18 cellular contexts compared by ENCODE assay signal in the genomic region with DNA sequence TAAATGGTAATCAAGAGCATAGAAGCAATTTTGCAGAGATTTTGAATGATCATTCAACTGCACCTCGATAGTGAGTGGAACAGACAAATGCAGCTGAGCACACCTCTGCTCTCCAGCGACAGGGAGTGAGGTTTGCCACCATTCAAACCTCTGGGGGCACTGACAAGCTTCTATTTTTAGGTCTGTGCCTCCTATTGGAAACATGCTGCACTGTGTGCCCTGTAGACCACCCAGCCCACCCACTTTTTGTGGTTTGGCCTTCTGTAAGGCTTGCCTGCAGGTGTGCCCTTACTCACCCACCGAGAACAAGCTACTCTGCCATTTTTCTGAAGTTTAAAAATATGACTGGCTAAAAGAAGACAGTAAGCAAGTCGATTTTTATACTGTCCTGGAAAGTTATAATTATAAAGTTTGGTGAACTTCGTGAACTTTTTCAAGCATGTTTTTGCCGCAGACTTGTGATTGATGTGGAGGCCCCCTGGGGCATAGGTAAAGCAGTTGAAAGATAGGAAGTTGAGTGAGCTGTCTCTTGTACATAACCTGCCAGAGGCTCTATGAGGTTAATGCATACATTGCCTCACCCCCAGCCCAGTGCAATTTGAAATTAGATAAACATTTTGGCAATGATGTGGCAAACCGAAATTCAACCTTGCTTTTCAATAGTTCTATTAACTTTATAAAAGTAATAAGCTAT. TPM values are rescaled to one million over a fixed set of nuclear protein-coding genes. Genes with fewer than 3 reads are reported as not detected.
A peak's percentile ranks its signal among the peaks of the same experiment; 100 is the strongest.
DNase-seq lines count a peak whose midpoint lies in the region; ATAC-seq and TF ChIP-seq lines count a peak whose summit lies in the region.
"Had no signal": no experiment of that assay in that cellular context is flagged by ENCODE, and none has a peak within 500 bp of the region (broad histone marks: within the 10 kb centered on the region; RNA-seq: fewer than 3 reads in every experiment).

No MANE protein-coding gene starts in this region.

- in situ Hi-C loops in IMR-90 (cut with MboI; ENCODE audit: low sequenced_read_pairs): no loop called here

- H3K36me3 Mint-ChIP-seq in CD4-positive, alpha-beta T cell (ENCODE audit: low read depth): no peaks in the 10 kb centered on the region
- no peaks in the 10 kb centered on the region for H3K36me3 Mint-ChIP-seq in activated CD8-positive, alpha-beta T cell treated with anti-CD3 and anti-CD28 coated beads, Interleukin-2, amount 10 ng/mL, durations not matched to agents 7 days and 5 days (ENCODE audit: low read depth)
- H3K36me3 Mint-ChIP-seq in naive thymus-derived CD8-positive, alpha-beta T cell: peaks cover 0 to 4% (median 0%) of the 10 kb centered on the region in 3 donors

- peak overlapping the region; percentile 57; the same call in 1 of the 2 replicates for H4K5ac ChIP-seq in IMR-90 (ENCODE audit: low read depth, low read length)

- H2AFZ ChIP-seq in IMR-90 (replicated peaks; ENCODE audit: low read length, poor library complexity): no peak overlapping the region

- no peak overlapping the region for H3K27ac ChIP-seq in CD4-positive, alpha-beta T cell (ENCODE audit: low read depth, low read length)
- H3K27ac ChIP-seq in IMR-90 (ENCODE audit: insufficient read depth, low read length): peak overlapping the region; percentile 48; the same call in 1 of the 2 replicates
- H3K27ac ChIP-seq: cardiac muscle cell, esophagus muscularis mucosa, left ventricle myocardium inferior had no signal

- no peaks in the 10 kb centered on the region for H3K9me1 ChIP-seq in IMR-90 (ENCODE audit: insufficient read depth, low read length)

- no peaks in the 10 kb centered on the region for H3K27me3 Mint-ChIP-seq in CD4-positive, alpha-beta T cell
- no peaks in the 10 kb centered on the region for H3K27me3 Mint-ChIP-seq in activated CD8-positive, alpha-beta T cell treated with anti-CD3 and anti-CD28 coated beads, Interleukin-2, amount 10 ng/mL, durations not matched to agents 7 days and 5 days (ENCODE audit: low read depth)
- peaks cover 0 to 1% (median 0%) of the 10 kb centered on the region in 5 donors for H3K27me3 Mint-ChIP-seq in naive thymus-derived CD8-positive, alpha-beta T cell

- peaks cover 0 to 3% of the 10 kb centered on the region in 2 experiments; a peak in 1 of 4 replicates for H3K79me1 ChIP-seq in IMR-90 (ENCODE audit: low read depth in 1 of 2, low read length in 2 of 2)

- no peak for TF ChIP-seq RAD21 in IMR-90 (IDR thresholded peaks at IDR 0.05; ENCODE audit: low read length)

- POLR2A ChIA-PET in CD4-positive, alpha-beta T cell (lab: Charles Lee): interaction anchor here (0.6 to 1.5 kb wide), 2 partner anchors 40 to 324 kb away, joined by 3 read pairs; no protein-coding TSS in a partner anchor
- POLR2A ChIA-PET in IMR-90 (lab: Charles Lee; ENCODE audit: unreplicated experiment): no interaction called here
- POLR2A ChIA-PET in activated CD8-positive, alpha-beta T cell treated with anti-CD3 and anti-CD28 coated beads, Interleukin-2, amount 10 ng/mL, durations not matched to agents 7 days and 5 days (lab: Charles Lee): no interaction called here
- POLR2A ChIA-PET in naive thymus-derived CD8-positive, alpha-beta T cell (lab: Charles Lee): interaction anchor here (0.5 to 1.2 kb wide), 3 partner anchors 24 to 521 kb away, joined by 3 to 4 read pairs (median 4); no protein-coding TSS in a partner anchor

- no peak overlapping the region for H3K4ac ChIP-seq in IMR-90 (ENCODE audit: low read depth, low read length)

- H3K4me1 ChIP-seq in IMR-90 (ENCODE audit: control insufficient read depth, insufficient read depth, low read length): peaks cover 12% of the 10 kb centered on the region
- H3K4me1 ChIP-seq: esophagus muscularis mucosa, left ventricle myocardium inferior had no signal

- no peak overlapping the region for H2BK5ac ChIP-seq in IMR-90 (ENCODE audit: low read depth, low read length, poor library complexity, severe bottlenecking)

- intact Hi-C loops in CD4-positive, alpha-beta T cell (cut with DNase I, micrococcal nuclease): no loop called here
- intact Hi-C loops in IMR-90 (cut with micrococcal nuclease): no loop called here

- 92% methylated on average over 2 of the region's 7 CpGs; no CpG with 5 or more reads in 1 of the 2 experiments for WGBS in IMR-90 (ENCODE audit: extremely low coverage in 2 of 2, insufficient read length in 1 of 2), 2 experiments

- peak overlapping the region; percentile 33; the same call in 1 of the 2 replicates for H2BK20ac ChIP-seq in IMR-90 (ENCODE audit: low read depth, low read length)

- H4K20me1 ChIP-seq in IMR-90 (ENCODE audit: insufficient read depth, low read length): no peaks in the 10 kb centered on the region

- H3K56ac ChIP-seq in IMR-90 (ENCODE audit: extremely low read depth, insufficient read depth, low read length): no peak overlapping the region

- H2BK15ac ChIP-seq in IMR-90 (ENCODE audit: low read depth, low read length): no peak overlapping the region

- H4K91ac ChIP-seq in IMR-90 (ENCODE audit: insufficient read depth, low read depth, low read length): no peak overlapping the region

- no TSS peak for BruUV-seq in IMR-90 (replicated peaks; lab: Mats Ljungman, UMichigan)

- dilution Hi-C loops in IMR-90 (cut with HindIII; ENCODE audit: low sequenced_read_pairs, unreplicated experiment): no loop called here

- CTCF ChIA-PET in CD4-positive, alpha-beta T cell (lab: Charles Lee): interaction anchor here (1.1 to 1.9 kb wide), 3 partner anchors 13 to 119 kb away, joined by 3 to 5 read pairs (median 4); no protein-coding TSS in a partner anchor
- CTCF ChIA-PET in IMR-90 (lab: Yijun Ruan, JAX): no interaction called here
- CTCF ChIA-PET in activated CD8-positive, alpha-beta T cell treated with anti-CD3 and anti-CD28 coated beads, Interleukin-2, amount 10 ng/mL, durations not matched to agents 7 days and 5 days (lab: Charles Lee): interaction anchor here (0.9 to 1.8 kb wide), 4 partner anchors 32 to 209 kb away, joined by 3 to 5 read pairs (median 4); a partner anchor contains a TSS

- H2AK9ac ChIP-seq in IMR-90 (replicated peaks; ENCODE audit: low read depth, low read length, poor library complexity): no peak overlapping the region

- H3K4me2 ChIP-seq in IMR-90 (ENCODE audit: low read depth, low read length): peak overlapping the region; percentile 63

- H2AK5ac ChIP-seq in IMR-90 (ENCODE audit: low read depth, low read length): no peak overlapping the region

- TF ChIP-seq POLR2A in IMR-90 (IDR thresholded peaks at IDR 0.05; ENCODE audit: low read depth, low read length): no peak

- peak; percentile 80 for ATAC-seq in CD4-positive, alpha-beta T cell (ENCODE audit: poor library complexity)
- no peak for ATAC-seq in IMR-90 (ENCODE audit: low read depth)
- peak; percentile 71 for ATAC-seq in activated CD8-positive, alpha-beta T cell treated with anti-CD3 and anti-CD28 coated beads, Interleukin-2, amount 10 ng/mL, durations not matched to agents 7 days and 5 days
- peak; percentile 91 to 92 for ATAC-seq in naive thymus-derived CD8-positive, alpha-beta T cell
- ATAC-seq: K562 had no signal

- no peak overlapping the region for H3K4me3 ChIP-seq in IMR-90 (ENCODE audit: insufficient read depth, low read depth, low read length)
- H3K4me3 ChIP-seq: cardiac muscle cell, esophagus muscularis mucosa, K562, left ventricle myocardium inferior had no signal

- H3K4me1 Mint-ChIP-seq in CD4-positive, alpha-beta T cell (ENCODE audit: low read depth): peaks cover 15% of the 10 kb centered on the region
- H3K4me1 Mint-ChIP-seq in activated CD8-positive, alpha-beta T cell treated with anti-CD3 and anti-CD28 coated beads, Interleukin-2, amount 10 ng/mL, durations not matched to agents 7 days and 5 days (ENCODE audit: low read depth): peaks cover 15% of the 10 kb centered on the region
- peaks cover 0 to 24% (median 20%) of the 10 kb centered on the region in 4 donors for H3K4me1 Mint-ChIP-seq in naive thymus-derived CD8-positive, alpha-beta T cell

- TF ChIP-seq CTCF in CD4-positive, alpha-beta T cell (IDR thresholded peaks at IDR 0.05): no peak
- no peak for TF ChIP-seq CTCF in IMR-90 (conservative IDR thresholded peaks at IDR 0.05; ENCODE audit: low read depth, low read length)

- H2BK120ac ChIP-seq in IMR-90 (ENCODE audit: low read depth, low read length): no peak overlapping the region

- H3K14ac ChIP-seq in IMR-90 (replicated peaks; ENCODE audit: low read depth, low read length): no peak overlapping the region

- peak overlapping the region in 1 of 2 experiments; percentile 61; a peak in 1 of 4 replicates for H4K8ac ChIP-seq in IMR-90 (ENCODE audit: low read depth in 2 of 2, low read length in 2 of 2)

- no peaks in the 10 kb centered on the region for H3K36me3 ChIP-seq in IMR-90 (ENCODE audit: control insufficient read depth, insufficient read depth, low read length)
- H3K36me3 ChIP-seq: cardiac muscle cell, esophagus muscularis mucosa, left ventricle myocardium inferior had no signal

- no peaks in the 10 kb centered on the region for H3K27me3 ChIP-seq in CD4-positive, alpha-beta T cell (ENCODE audit: control insufficient read depth, insufficient read depth, low read length)
- H3K27me3 ChIP-seq in IMR-90 (ENCODE audit: control insufficient read depth, insufficient read depth, low read length): no peaks in the 10 kb centered on the region
- H3K27me3 ChIP-seq: cardiac muscle cell, esophagus muscularis mucosa had no signal

- H3K9me3 ChIP-seq in CD4-positive, alpha-beta T cell (ENCODE audit: control insufficient read depth, low read length): no peaks in the 10 kb centered on the region
- H3K9me3 ChIP-seq in IMR-90 (ENCODE audit: control insufficient read depth, insufficient read depth, low read length): no peaks in the 10 kb centered on the region

- H3K4me3 Mint-ChIP-seq in CD4-positive, alpha-beta T cell: no peak overlapping the region
- no peak overlapping the region for H3K4me3 Mint-ChIP-seq in activated CD8-positive, alpha-beta T cell treated with anti-CD3 and anti-CD28 coated beads, Interleukin-2, amount 10 ng/mL, durations not matched to agents 7 days and 5 days
- H3K4me3 Mint-ChIP-seq in naive thymus-derived CD8-positive, alpha-beta T cell: peak overlapping the region; percentile 48 to 73 (median 58)

- H3K9me3 Mint-ChIP-seq in CD4-positive, alpha-beta T cell: peaks cover 2% of the 10 kb centered on the region
- no peaks in the 10 kb centered on the region for H3K9me3 Mint-ChIP-seq in activated CD8-positive, alpha-beta T cell treated with anti-CD3 and anti-CD28 coated beads, Interleukin-2, amount 10 ng/mL, durations not matched to agents 7 days and 5 days (ENCODE audit: insufficient read depth)
- H3K9me3 Mint-ChIP-seq in naive thymus-derived CD8-positive, alpha-beta T cell: peaks cover 0 to 4% (median 0%) of the 10 kb centered on the region in 9 donors

- peak overlapping the region; percentile 85; the same call in 1 of the 2 replicates for H3K18ac ChIP-seq in IMR-90 (ENCODE audit: low read depth, low read length)

- H3K9ac ChIP-seq in IMR-90 (ENCODE audit: low read depth, low read length): no peak overlapping the region

- H3K23ac ChIP-seq in IMR-90 (ENCODE audit: low read depth, low read length): 0 out of 2 replicates have a peak overlapping the region, but pooled peaks have one; percentile 28

- DNase-seq in CD4-positive, alpha-beta T cell: no peak
- DNase-seq in IMR-90 (no peak), MV-4-11 (lab: John Stamatoyannopoulos, UW) (no peak), NCI-H1436 (lab: John Stamatoyannopoulos, UW) (no peak), DMS79 (lab: John Stamatoyannopoulos, UW) (no peak), NCI-H748 (lab: John Stamatoyannopoulos, UW; ENCODE audit: unreplicated experiment) (no peak)
- DNase-seq in activated CD8-positive, alpha-beta T cell treated with anti-CD3 and anti-CD28 coated beads, Interleukin-2, amount 10 ng/mL, durations not matched to agents 7 days and 5 days: peak; percentile 26
- DNase-seq in naive thymus-derived CD8-positive, alpha-beta T cell: peak in 8 of 10 donors; percentile 14 to 70 (median 43)
- DNase-seq: activated CD4-positive, CD25-positive, alpha-beta regulatory T cell treated with anti-CD3 and anti-CD28 coated beads, Interleukin-2, amount 50 U/mL, for 72 hours; activated CD8-positive, alpha-beta memory T cell treated with anti-CD3 and anti-CD28 coated beads, Interleukin-2, amount 50 U/mL, for 48 hours; Calu3; glutamatergic neuron; left ventricle myocardium inferior; right cardiac atrium; stimulated activated CD4-positive, alpha-beta T cell treated with anti-CD3 and anti-CD28 coated beads, Interleukin-15, amount 100 ng/mL, for 24 hours had no signal

- H3K27ac Mint-ChIP-seq in CD4-positive, alpha-beta T cell: peak overlapping the region; percentile 3
- no peak overlapping the region for H3K27ac Mint-ChIP-seq in activated CD8-positive, alpha-beta T cell treated with anti-CD3 and anti-CD28 coated beads, Interleukin-2, amount 10 ng/mL, durations not matched to agents 7 days and 5 days
- peak overlapping the region; percentile 54 to 88 (median 83) for H3K27ac Mint-ChIP-seq in naive thymus-derived CD8-positive, alpha-beta T cell

RNA-seq across cellular contexts. Expression of a gene that starts 53.8 kb away (rescaled TPM):
- under 1 TPM; 0.31 to 0.63 TPM for total RNA-seq in CD4-positive, alpha-beta T cell
- 20.3 and 22.5 TPM in 2 replicates for total RNA-seq in IMR-90 (2012; rRNA removed)
- polyA plus RNA-seq in IMR-90 (2012; rRNA removed): 8.1 and 10.0 TPM in 2 replicates
- polyA plus RNA-seq in IMR-90 (2012; cell fraction: cytosol; rRNA removed): 2.0 and 2.2 TPM in 2 replicates
- polyA plus RNA-seq in IMR-90 (2012; cell fraction: nucleus; rRNA removed; ENCODE audit: low replicate concordance): 3.2 and 16.3 TPM in 2 replicates
- 1 to 10 TPM; 1.6 TPM for total RNA-seq in activated CD8-positive, alpha-beta T cell treated with anti-CD3 and anti-CD28 coated beads, Interleukin-2, amount 10 ng/mL, durations not matched to agents 7 days and 5 days
- total RNA-seq in naive thymus-derived CD8-positive, alpha-beta T cell: 1 to 10 TPM; 2.4 to 2.5 TPM
- 1 to 10 TPM in 1 of 3 donors, under 1 TPM in 1, not detected in 1; 0.73 to 1.7 TPM for polyA plus RNA-seq in naive thymus-derived CD8-positive, alpha-beta T cell

Comparison
In these comparisons a context has a peak if more than half of its experiments do, and no peak if none do; other contexts are left out.
1. DNase-seq: peak in activated CD8-positive, alpha-beta T cell treated with anti-CD3 and anti-CD28 coated beads, Interleukin-2, amount 10 ng/mL, durations not matched to agents 7 days and 5 days (single experiment) and naive thymus-derived CD8-positive, alpha-beta T cell (8 of 10); none in CD4-positive, alpha-beta T cell (0 of 10), IMR-90 (single experiment), MV-4-11 (single experiment), NCI-H1436 (single experiment), DMS79 (single experiment) and NCI-H748 (single experiment).
2. H3K4me3 Mint-ChIP-seq: peak in naive thymus-derived CD8-positive, alpha-beta T cell (10 of 10); none in CD4-positive, alpha-beta T cell (single experiment) and activated CD8-positive, alpha-beta T cell treated with anti-CD3 and anti-CD28 coated beads, Interleukin-2, amount 10 ng/mL, durations not matched to agents 7 days and 5 days (single experiment).
3. POLR2A ChIA-PET loops: an anchor here in CD4-positive, alpha-beta T cell (0.6 to 1.5 kb wide) and naive thymus-derived CD8-positive, alpha-beta T cell (0.5 to 1.2 kb wide); none called in IMR-90 and activated CD8-positive, alpha-beta T cell treated with anti-CD3 and anti-CD28 coated beads, Interleukin-2, amount 10 ng/mL, durations not matched to agents 7 days and 5 days.